ENCODE assay signal across 32 cellular contexts in the genomic region with DNA sequence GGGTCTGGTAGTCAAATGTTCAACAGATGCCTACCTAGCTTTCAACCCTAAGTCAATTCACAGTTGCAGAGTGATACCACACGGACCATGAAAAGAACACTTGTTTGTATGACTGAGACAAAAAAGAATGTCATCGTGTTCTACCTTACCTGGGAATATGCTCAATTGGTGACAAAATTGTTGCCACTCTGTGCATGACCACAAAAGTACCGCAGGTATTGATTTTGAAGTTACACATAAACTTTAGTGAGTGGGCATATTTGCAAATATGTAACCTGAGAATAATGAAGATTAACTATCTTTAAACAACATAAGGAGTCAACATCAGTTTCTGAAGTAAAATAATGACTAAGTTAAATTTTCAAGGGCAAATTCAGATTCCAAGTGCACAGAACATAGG.
"Had no signal": no experiment of that assay in that cellular context is flagged by ENCODE, and none has a peak within 500 bp of the region (broad histone marks: within the 10 kb centered on the region; RNA-seq: fewer than 3 reads in every experiment).

No MANE protein-coding gene starts in this region.

- H3K9me3 ChIP-seq: neutrophil, pancreas, psoas muscle, testis, tibial artery, upper lobe of right lung, vagina had no signal

- H3K4me1 ChIP-seq: pancreas, psoas muscle, spleen, suprapubic skin, testis, tibial artery, transverse colon, upper lobe of right lung, vagina had no signal

- FAIRE-seq: pancreas had no signal

- H3K9me3 Mint-ChIP-seq: type B pancreatic cell had no signal

- H3K4me3 Mint-ChIP-seq: naive thymus-derived CD8-positive, alpha-beta T cell; natural killer cell treated with Interleukin-12 subunit alpha and Interleukin-12 subunit beta and Interleukin-15 and Interleukin-18, amount 100 ng/mL, for 72 hours; nephron progenitor cell; neural crest cell; stimulated activated memory B cell treated with anti-CD40 and anti-IgM and Interleukin-4, amounts not matched to agents 10 μg/mL and 1 μg/mL and 100 μg/mL, for 72 hours; stimulated activated naive CD8-positive, alpha-beta T cell treated with anti-CD3 and anti-CD28 coated beads, Interleukin-15, amount 100 ng/mL, for 72 hours; type B pancreatic cell had no signal

- H3K27me3 Mint-ChIP-seq: natural killer cell treated with Interleukin-12 subunit alpha and Interleukin-12 subunit beta and Interleukin-15 and Interleukin-18, amount 100 ng/mL, for 72 hours; progenitor cell of endocrine pancreas; stimulated activated memory B cell treated with anti-CD40 and anti-IgM and Interleukin-4, amounts not matched to agents 10 μg/mL and 1 μg/mL and 100 μg/mL, for 72 hours; stimulated activated naive CD8-positive, alpha-beta T cell treated with anti-CD3 and anti-CD28 coated beads, Interleukin-15, amount 100 ng/mL, for 72 hours; type B pancreatic cell had no signal

- H3K27me3 ChIP-seq: neutrophil, pancreas, spleen, suprapubic skin, testis, tibial artery, transverse colon, upper lobe of right lung, vagina had no signal

- H3K4me3 ChIP-seq: pancreas, psoas muscle, skin epidermis, smooth muscle cell, spleen, suprapubic skin, testis, tibial artery, transverse colon, upper lobe of right lung, vagina had no signal

- H3K4me2 ChIP-seq: smooth muscle cell had no signal

- H3K27ac ChIP-seq: neutrophil, pancreas, psoas muscle, skin epidermis, spleen, suprapubic skin, testis, tibial artery, transverse colon, upper lobe of right lung, vagina had no signal

- H3K36me3 Mint-ChIP-seq: stimulated activated memory B cell treated with anti-CD40 and anti-IgM and Interleukin-4, amounts not matched to agents 10 μg/mL and 1 μg/mL and 100 μg/mL, for 72 hours; type B pancreatic cell had no signal

- H3K36me3 ChIP-seq: neutrophil, pancreas, spleen, suprapubic skin, tibial artery, transverse colon, upper lobe of right lung, vagina had no signal

- ATAC-seq: naive thymus-derived CD8-positive, alpha-beta T cell; natural killer cell treated with Interleukin-12 subunit alpha and Interleukin-12 subunit beta and Interleukin-15 and Interleukin-18, amount 100 ng/mL, for 72 hours; psoas muscle; right cardiac atrium; sciatic nerve; stimulated activated memory B cell treated with anti-CD40 and anti-IgM and Interleukin-4, amounts not matched to agents 10 μg/mL and 1 μg/mL and 100 μg/mL, for 72 hours; stimulated activated naive CD8-positive, alpha-beta T cell treated with anti-CD3 and anti-CD28 coated beads, Interleukin-15, amount 100 ng/mL, for 72 hours; stimulated activated naive CD8-positive, alpha-beta T cell treated with anti-CD3 and anti-CD28 coated beads, Interleukin-15, Interleukin-2, amounts not matched to agents 100 U/mL and 50 U/mL, for 24 hours; upper lobe of right lung had no signal

- H3K27ac Mint-ChIP-seq: naive thymus-derived CD8-positive, alpha-beta T cell; natural killer cell treated with Interleukin-12 subunit alpha and Interleukin-12 subunit beta and Interleukin-15 and Interleukin-18, amount 100 ng/mL, for 72 hours; nephron progenitor cell; progenitor cell of endocrine pancreas; stimulated activated memory B cell treated with anti-CD40 and anti-IgM and Interleukin-4, amounts not matched to agents 10 μg/mL and 1 μg/mL and 100 μg/mL, for 72 hours; stimulated activated naive CD8-positive, alpha-beta T cell treated with anti-CD3 and anti-CD28 coated beads, Interleukin-15, amount 100 ng/mL, for 72 hours; type B pancreatic cell had no signal

- DNase-seq: naive thymus-derived CD8-positive, alpha-beta T cell; nephron progenitor cell; nucleus accumbens; pancreas; posterior cingulate gyrus; psoas muscle; right cardiac atrium; spleen; stimulated activated CD4-positive, alpha-beta T cell treated with anti-CD3 and anti-CD28 coated beads, Interleukin-12 subunit alpha, Interleukin-12 subunit beta, amount 100 ng/mL, for 4 hours; stimulated activated CD4-positive, alpha-beta T cell treated with anti-CD3 and anti-CD28 coated beads, Interleukin-1b, Interleukin-23, amount 100 ng/mL, for 48 hours; stimulated activated CD4-positive, alpha-beta T cell treated with anti-CD3 and anti-CD28 coated beads, Interleukin-4, amount 100 ng/mL, for 1 hour; stimulated activated CD4-positive, alpha-beta T cell treated with anti-CD3 and anti-CD28 coated beads, Interleukin-4, amount 100 ng/mL, for 4 hours; stimulated activated CD8-positive, alpha-beta memory T cell treated with anti-CD3 and anti-CD28 coated beads, Interleukin-4, amount 100 ng/mL, for 48 hours; stimulated activated naive CD4-positive, alpha-beta T cell; stimulated activated naive CD8-positive, alpha-beta T cell treated with anti-CD3 and anti-CD28 coated beads, Interleukin-15, amount 100 ng/mL, for 72 hours; stimulated activated naive CD8-positive, alpha-beta T cell treated with anti-CD3 and anti-CD28 coated beads, Interleukin-15, Interleukin-2, amounts not matched to agents 100 U/mL and 50 U/mL, for 24 hours; substantia nigra; testis; tibial artery; transverse colon; upper lobe of right lung had no signal

- H3K4me1 Mint-ChIP-seq: naive thymus-derived CD8-positive, alpha-beta T cell; stimulated activated memory B cell treated with anti-CD40 and anti-IgM and Interleukin-4, amounts not matched to agents 10 μg/mL and 1 μg/mL and 100 μg/mL, for 72 hours; stimulated activated naive CD8-positive, alpha-beta T cell treated with anti-CD3 and anti-CD28 coated beads, Interleukin-15, amount 100 ng/mL, for 72 hours had no signal
